Comparison of ENCODE assay signal across 9 cellular contexts in the genomic region with DNA sequence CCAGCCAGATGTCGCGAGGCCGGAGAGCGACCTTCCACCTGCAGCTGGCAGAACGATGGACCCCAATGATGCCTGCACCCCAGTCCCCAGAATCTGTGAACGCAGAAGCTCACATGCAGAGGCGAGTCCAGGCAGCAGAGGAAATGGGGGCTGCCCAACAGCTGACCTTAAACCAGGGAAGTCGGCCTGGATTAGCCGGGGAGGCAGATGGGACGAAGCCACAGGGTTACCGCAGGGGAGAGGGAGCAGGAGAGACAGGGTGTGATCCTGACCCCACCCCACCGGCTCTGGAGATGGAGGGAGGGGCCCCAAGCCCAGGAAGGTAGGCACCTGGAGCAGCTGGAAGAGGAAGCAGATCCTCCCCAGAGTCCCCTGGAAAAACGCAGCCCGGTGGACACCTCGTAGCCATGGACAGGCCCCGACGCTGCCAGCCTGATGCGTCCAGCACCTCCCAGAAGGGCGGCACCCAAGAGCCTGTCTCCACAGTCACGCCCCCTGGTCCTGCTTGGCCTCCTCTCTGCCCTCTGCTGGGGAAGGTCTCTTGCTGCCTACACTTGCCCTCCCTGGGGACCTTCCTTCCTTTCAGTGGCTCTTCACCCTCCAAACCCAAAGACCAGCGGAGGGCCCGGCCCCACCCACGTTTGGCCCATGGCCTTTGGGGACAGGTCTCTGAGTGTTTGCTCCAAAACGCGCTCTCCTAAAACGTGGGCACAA. TPM values are rescaled to one million over a fixed set of nuclear protein-coding genes. Genes with fewer than 3 reads are reported as not detected.
DNase-seq lines count a peak whose midpoint lies in the region; ATAC-seq, FAIRE-seq and TF ChIP-seq lines count a peak whose summit lies in the region.
"Had no signal": no experiment of that assay in that cellular context is flagged by ENCODE, and none has a peak within 500 bp of the region (broad histone marks: within the 10 kb centered on the region; RNA-seq: fewer than 3 reads in every experiment).

No MANE protein-coding gene starts in this region.

- no peaks in the 10 kb centered on the region for H3K27me3 ChIP-seq in NT2/D1 (ENCODE audit: insufficient read depth, insufficient read length)
- H3K27me3 ChIP-seq in pancreas, result no peaks in the 10 kb centered on the region

- TF ChIP-seq CTCF in GM12874 (IDR thresholded peaks at IDR 0.05; ENCODE audit: insufficient read depth, low read depth, low read length), result peak; percentile 77
- TF ChIP-seq CTCF in pancreas (IDR thresholded peaks at IDR 0.05), result no peak
- no peak for TF ChIP-seq CTCF in nephron progenitor cell (IDR thresholded peaks at IDR 0.05)

- intact Hi-C loops in pancreas (cut with DNase I), result no loop called here

- no peak overlapping the region for H3K4me3 Mint-ChIP-seq in activated naive CD8-positive, alpha-beta T cell treated with anti-CD3 and anti-CD28 coated beads, Interleukin-2, amount 50 U/mL, for 24 hours
- no peak overlapping the region for H3K4me3 Mint-ChIP-seq in nephron progenitor cell
- H3K4me3 Mint-ChIP-seq: brain had no signal

- 64 to 76% methylated on average over 26 of the region's 26 CpGs for WGBS in pancreas, 2 donors

- no peak for ATAC-seq in activated naive CD8-positive, alpha-beta T cell treated with anti-CD3 and anti-CD28 coated beads, Interleukin-2, amount 50 U/mL, for 24 hours
- ATAC-seq in pancreas, result peak in 3 of 4 donors; percentile 45 to 59 (median 57)
- no peak for ATAC-seq in HG02759 (IDR thresholded peaks at IDR 0.05; ENCODE audit: unreplicated experiment)

- H3K9me3 ChIP-seq in NT2/D1 (ENCODE audit: insufficient read depth, low read length) (no peaks in the 10 kb centered on the region), pancreas (no peaks in the 10 kb centered on the region)

- H3K9ac ChIP-seq in NT2/D1 (ENCODE audit: insufficient read length, low read depth), result peak overlapping the region; percentile 2

- H3K27ac Mint-ChIP-seq in activated naive CD8-positive, alpha-beta T cell treated with anti-CD3 and anti-CD28 coated beads, Interleukin-2, amount 50 U/mL, for 24 hours, result no peak overlapping the region
- no peak overlapping the region for H3K27ac Mint-ChIP-seq in nephron progenitor cell
- H3K27ac Mint-ChIP-seq: brain had no signal

- H3K27me3 Mint-ChIP-seq in activated naive CD8-positive, alpha-beta T cell treated with anti-CD3 and anti-CD28 coated beads, Interleukin-2, amount 50 U/mL, for 24 hours, result no peaks in the 10 kb centered on the region
- peaks cover 4% of the 10 kb centered on the region for H3K27me3 Mint-ChIP-seq in nephron progenitor cell (ENCODE audit: low read depth, poor library complexity)
- H3K27me3 Mint-ChIP-seq: brain had no signal

- FAIRE-seq in pancreas (lab: Jason Lieb, UNC), result no peak

- peaks cover 31% of the 10 kb centered on the region for H3K4me1 ChIP-seq in NT2/D1 (ENCODE audit: insufficient read depth, insufficient read length)
- H3K4me1 ChIP-seq in pancreas, result peaks cover 0 to 3% (median 0%) of the 10 kb centered on the region in 3 donors

- H3K27ac ChIP-seq in pancreas, result no peak overlapping the region

- H3K36me3 Mint-ChIP-seq in activated naive CD8-positive, alpha-beta T cell treated with anti-CD3 and anti-CD28 coated beads, Interleukin-2, amount 50 U/mL, for 24 hours (ENCODE audit: low read depth), result no peaks in the 10 kb centered on the region
- no peaks in the 10 kb centered on the region for H3K36me3 Mint-ChIP-seq in nephron progenitor cell (ENCODE audit: low read depth)
- H3K36me3 Mint-ChIP-seq: brain had no signal

- peaks cover 26% of the 10 kb centered on the region for H3K4me1 Mint-ChIP-seq in activated naive CD8-positive, alpha-beta T cell treated with anti-CD3 and anti-CD28 coated beads, Interleukin-2, amount 50 U/mL, for 24 hours
- H3K4me1 Mint-ChIP-seq in nephron progenitor cell, result peaks cover 4% of the 10 kb centered on the region

- H3K36me3 ChIP-seq in NT2/D1 (ENCODE audit: insufficient read depth, insufficient read length, low read length) (peaks cover 49% of the 10 kb centered on the region), pancreas (no peaks in the 10 kb centered on the region)

- no peaks in the 10 kb centered on the region for H3K9me3 Mint-ChIP-seq in activated naive CD8-positive, alpha-beta T cell treated with anti-CD3 and anti-CD28 coated beads, Interleukin-2, amount 50 U/mL, for 24 hours
- H3K9me3 Mint-ChIP-seq in nephron progenitor cell, result no peaks in the 10 kb centered on the region
- H3K9me3 Mint-ChIP-seq: brain had no signal

- DNase-seq in A172 (ENCODE audit: low spot score) (peak; percentile 71), NT2/D1 (ENCODE audit: low read depth, low spot score) (peak; percentile 39), pancreas (peak in 1 of 6 donors; percentile 38), nephron progenitor cell (no peak), NCI-H2227 (lab: John Stamatoyannopoulos, UW; ENCODE audit: unreplicated experiment) (no peak)
- DNase-seq in activated naive CD8-positive, alpha-beta T cell treated with anti-CD3 and anti-CD28 coated beads, Interleukin-2, amount 50 U/mL, for 24 hours, result peak; percentile 46

- H3K4me3 ChIP-seq in NT2/D1 (ENCODE audit: insufficient read length, low read depth), result no peak overlapping the region
- H3K4me3 ChIP-seq in pancreas, result no peak overlapping the region

RNA-seq across cellular contexts. Expression of a gene that starts 37.3 kb away (rescaled TPM):
- total RNA-seq in A172 (2014; rRNA removed; shearing (Covaris generic)), result 186 and 226 TPM in 2 replicates
- total RNA-seq in pancreas, result 10 to 100 TPM; 16.3 to 72.0 (median 23.9) TPM
- 100 to 1,000 TPM; 189 to 255 TPM for polyA plus RNA-seq in pancreas

RNA-seq across cellular contexts. Expression of a gene that starts 41.4 kb away (rescaled TPM):
- 20.5 and 21.2 TPM in 2 replicates for total RNA-seq in A172 (2014; rRNA removed; shearing (Covaris generic))
- total RNA-seq in pancreas, result 10 to 100 TPM in 3 of 6 donors, 1 to 10 TPM in 3; 8.1 to 13.3 (median 10.0) TPM
- polyA plus RNA-seq in pancreas, result 10 to 100 TPM; 20.3 to 21.9 TPM

RNA-seq across cellular contexts. Expression of a gene that starts 41.5 kb away (rescaled TPM):
- 43.6 and 51.2 TPM in 2 replicates for total RNA-seq in A172 (2014; rRNA removed; shearing (Covaris generic))
- 10 to 100 TPM in 4 of 6 donors, 1 to 10 TPM in 2; 9.7 to 18.0 (median 10.9) TPM for total RNA-seq in pancreas
- polyA plus RNA-seq in pancreas, result 10 to 100 TPM; 23.4 to 40.9 TPM

RNA-seq across cellular contexts. Expression of a gene that starts 55.8 kb away (rescaled TPM):
- 29.3 and 39.2 TPM in 2 replicates for total RNA-seq in A172 (2014; rRNA removed; shearing (Covaris generic))
- 1 to 10 TPM in 4 of 6 donors, under 1 TPM in 2; 0.12 to 1.8 (median 1.4) TPM for total RNA-seq in pancreas
- under 1 TPM; 0.30 to 0.35 TPM for polyA plus RNA-seq in pancreas

Comparison
In these comparisons a context has a peak if more than half of its experiments do, and no peak if none do; other contexts are left out.
1. DNase-seq: peak in A172 (single experiment), NT2/D1 (single experiment) and activated naive CD8-positive, alpha-beta T cell treated with anti-CD3 and anti-CD28 coated beads, Interleukin-2, amount 50 U/mL, for 24 hours (single experiment); none in nephron progenitor cell (single experiment) and NCI-H2227 (single experiment).
2. ATAC-seq: peak in pancreas (3 of 4); none in activated naive CD8-positive, alpha-beta T cell treated with anti-CD3 and anti-CD28 coated beads, Interleukin-2, amount 50 U/mL, for 24 hours (single experiment) and HG02759 (single experiment).